Comparison of ENCODE assay signal across 15 cellular contexts in genomic region chr4:135243960-135244561, GRCh38.
DNase-seq lines count a peak whose midpoint lies in the region; ATAC-seq and TF ChIP-seq lines count a peak whose summit lies in the region.
"Had no signal": no experiment of that assay in that cellular context is flagged by ENCODE, and none has a peak within 500 bp of the region (broad histone marks: within the 10 kb centered on the region; RNA-seq: fewer than 3 reads in every experiment).

No MANE protein-coding gene starts in this region.

- H3K4me3 ChIP-seq in choroid plexus epithelial cell (ENCODE audit: low read depth, low read length): no peak overlapping the region
- H3K4me3 ChIP-seq: BLaER1 treated with 17β-estradiol and CSF1 and Interleukin-3, amounts not matched to agents 10 nM and 100 nM; body of pancreas had no signal

- peak; percentile 8 for DNase-seq in G401 (ENCODE audit: low spot score)
- DNase-seq in NCI-H524 treated with DMSO at 0.1 percent for 48 hours (lab: John Stamatoyannopoulos, UW): peak; percentile 97
- peak; percentile 11 for DNase-seq in choroid plexus epithelial cell (ENCODE audit: low read depth)
- DNase-seq: body of pancreas, DMS79, erythroblast, Kasumi-1, NCI-H1417 treated with DMSO at 0.1 percent for 48 hours, SHP77 treated with DMSO at 0.1 percent for 48 hours had no signal

- H3K27me3 Mint-ChIP-seq in nephron (ENCODE audit: low read depth): no peaks in the 10 kb centered on the region

- peak overlapping the region in 2 of 3 experiments; percentile 40 to 51 for H3K27ac Mint-ChIP-seq in nephron

- TF ChIP-seq CTCF in choroid plexus epithelial cell (conservative IDR thresholded peaks at IDR 0.05; ENCODE audit: low read depth, low read length) (no peak), nephron (IDR thresholded peaks at IDR 0.05; ENCODE audit: unreplicated experiment in 3 of 3) (no peak)

- ATAC-seq in esophagus mucosa: no peak
- no peak for ATAC-seq in HG02642 (IDR thresholded peaks at IDR 0.05; ENCODE audit: poor library complexity, unreplicated experiment)
- ATAC-seq in GM19463 (IDR thresholded peaks at IDR 0.05; ENCODE audit: unreplicated experiment): no peak
- ATAC-seq: body of pancreas, sciatic nerve had no signal

- H3K9me3 Mint-ChIP-seq in nephron: no peaks in the 10 kb centered on the region

- peaks cover 10% of the 10 kb centered on the region for H3K4me1 Mint-ChIP-seq in nephron

- in situ Hi-C loops in G401 (cut with HindIII; ENCODE audit: low sequenced_read_pairs): no loop called here

- H3K36me3 Mint-ChIP-seq in nephron (ENCODE audit: low read depth): no peaks in the 10 kb centered on the region

- no peak overlapping the region for H3K4me3 Mint-ChIP-seq in nephron

Comparison
In these comparisons a context has a peak if more than half of its experiments do, and no peak if none do; other contexts are left out.
1. DNase-seq: peak in every context shown above with its lines; median percentile 97 in NCI-H524 treated with DMSO at 0.1 percent for 48 hours; 11 in choroid plexus epithelial cell; 8 in G401.